27 cellular contexts compared by ENCODE assay signal in genomic region chr5:121982089-121982488, GRCh38. TPM values are rescaled to one million over a fixed set of nuclear protein-coding genes. Genes with fewer than 3 reads are reported as not detected.
DNase-seq lines count a peak whose midpoint lies in the region; ATAC-seq, FAIRE-seq and TF ChIP-seq lines count a peak whose summit lies in the region.
"Had no signal": no experiment of that assay in that cellular context is flagged by ENCODE, and none has a peak within 500 bp of the region (broad histone marks: within the 10 kb centered on the region; RNA-seq: fewer than 3 reads in every experiment).

No MANE protein-coding gene starts in this region.

- H4K8ac ChIP-seq in IMR-90 (ENCODE audit: low read depth in 2 of 2, low read length in 2 of 2), result no peak overlapping the region

- TF ChIP-seq POLR2A in IMR-90 (IDR thresholded peaks at IDR 0.05; ENCODE audit: low read depth, low read length), result no peak

- H3K23ac ChIP-seq in IMR-90 (ENCODE audit: low read depth, low read length), result no peak overlapping the region

- no peaks in the 10 kb centered on the region for H3K36me3 Mint-ChIP-seq in astrocyte (ENCODE audit: low read depth, unreplicated experiment)
- peaks cover 12% of the 10 kb centered on the region for H3K36me3 Mint-ChIP-seq in stimulated activated effector memory CD8-positive, alpha-beta T cell treated with anti-CD3 and anti-CD28 coated beads, Interleukin-12 subunit alpha, Interleukin-12 subunit beta, amount 100 ng/mL, for 72 hours

- H3K4me3 ChIP-seq in IMR-90 (ENCODE audit: insufficient read depth, low read depth, low read length) (no peak overlapping the region), astrocyte (ENCODE audit: insufficient read depth, low read depth, low read length) (no peak overlapping the region)
- H3K4me3 ChIP-seq: cardiac muscle cell, Peyer's patch, SJCRH30 had no signal

- H2BK120ac ChIP-seq in IMR-90 (ENCODE audit: low read depth, low read length), result no peak overlapping the region

- H3K9ac ChIP-seq in IMR-90 (ENCODE audit: low read depth, low read length) (peak overlapping the region; percentile 18; the same call in 1 of the 2 replicates), astrocyte (ENCODE audit: low read length) (no peak overlapping the region)

- ATAC-seq in IMR-90 (ENCODE audit: low read depth) (peak; percentile 40), GM21390 (IDR thresholded peaks at IDR 0.05; ENCODE audit: unreplicated experiment) (no peak), HG03342 (IDR thresholded peaks at IDR 0.05; ENCODE audit: unreplicated experiment) (no peak)
- no peak for ATAC-seq in stimulated activated effector memory CD8-positive, alpha-beta T cell treated with anti-CD3 and anti-CD28 coated beads, Interleukin-12 subunit alpha, Interleukin-12 subunit beta, amount 100 ng/mL, for 72 hours
- ATAC-seq: stimulated activated naive B cell treated with anti-CD40 and anti-IgM and Interleukin-4, amounts not matched to agents 10 μg/mL and 1 μg/mL and 100 μg/mL, for 72 hours had no signal

- no peaks in the 10 kb centered on the region for H4K20me1 ChIP-seq in IMR-90 (ENCODE audit: insufficient read depth, low read length)
- H4K20me1 ChIP-seq in astrocyte (ENCODE audit: insufficient read depth, low read length), result no peaks in the 10 kb centered on the region

- no peaks in the 10 kb centered on the region for H3K27me3 Mint-ChIP-seq in astrocyte (ENCODE audit: low read depth, unreplicated experiment)
- H3K27me3 Mint-ChIP-seq: activated CD4-positive, alpha-beta memory T cell treated with anti-CD3 and anti-CD28 coated beads for 36 hours; activated naive CD8-positive, alpha-beta T cell; dendritic cell treated with granulocyte-macrophage colony-stimulating factor and Interleukin-4, amounts not matched to agents 40 ng/mL and 50 ng/mL, for 4 days; memory B cell; progenitor cell of endocrine pancreas; stimulated activated naive B cell treated with anti-CD40 and anti-IgM and Interleukin-4, amounts not matched to agents 10 μg/mL and 1 μg/mL and 100 μg/mL, for 72 hours had no signal

- TF ChIP-seq CTCF in IMR-90 (conservative IDR thresholded peaks at IDR 0.05; ENCODE audit: low read depth, low read length), result no peak
- no peak for TF ChIP-seq CTCF in astrocyte (IDR thresholded peaks at IDR 0.05; ENCODE audit: insufficient read depth, low read depth, low read length)

- WGBS in IMR-90 (ENCODE audit: extremely low coverage in 2 of 2, insufficient read length in 1 of 2), 2 experiments, result no CpG with 5 or more reads among the region's 1 CpG

- no peak overlapping the region for H4K5ac ChIP-seq in IMR-90 (ENCODE audit: low read depth, low read length)

- H2AK9ac ChIP-seq in IMR-90 (replicated peaks; ENCODE audit: low read depth, low read length, poor library complexity), result no peak overlapping the region

- no peak overlapping the region for H3K14ac ChIP-seq in IMR-90 (replicated peaks; ENCODE audit: low read depth, low read length)

- no peak for FAIRE-seq in astrocyte (lab: Jason Lieb, UNC)
- FAIRE-seq: H54, TTC549, urothelium cell line had no signal

- H2AFZ ChIP-seq in IMR-90 (replicated peaks; ENCODE audit: low read length, poor library complexity) (no peak overlapping the region), astrocyte (ENCODE audit: low read depth, low read length) (no peak overlapping the region)

- no peak overlapping the region for H2BK15ac ChIP-seq in IMR-90 (ENCODE audit: low read depth, low read length)

- CTCF ChIA-PET in IMR-90 (lab: Yijun Ruan, JAX), result no interaction called here

- H3K9me3 Mint-ChIP-seq in astrocyte (ENCODE audit: unreplicated experiment), result no peaks in the 10 kb centered on the region
- H3K9me3 Mint-ChIP-seq in stimulated activated effector memory CD8-positive, alpha-beta T cell treated with anti-CD3 and anti-CD28 coated beads, Interleukin-12 subunit alpha, Interleukin-12 subunit beta, amount 100 ng/mL, for 72 hours, result no peaks in the 10 kb centered on the region
- H3K9me3 Mint-ChIP-seq: activated CD4-positive, alpha-beta memory T cell treated with anti-CD3 and anti-CD28 coated beads for 36 hours; activated T-helper 2 cell treated with anti-CD3 and anti-CD28 coated beads, Interferon-gamma antibody, Interleukin-2, Interleukin-4, amounts not matched to agents 10 μg/mL and 5 μg/mL and 100 μg/mL, durations not matched to agents 14 hours and 24 hours and 36 hours; dendritic cell treated with granulocyte-macrophage colony-stimulating factor and Interleukin-4, amounts not matched to agents 40 ng/mL and 50 ng/mL, for 4 days; memory B cell; stimulated activated naive B cell treated with anti-CD40 and anti-IgM and Interleukin-4, amounts not matched to agents 10 μg/mL and 1 μg/mL and 100 μg/mL, for 72 hours; T-helper 1 cell treated with Interleukin-12 subunit alpha and Interleukin-12 subunit beta and Interleukin-4 antibody, amounts not matched to agents 30 μg/mL and 1 μg/mL, for 36 hours had no signal

- H2AK5ac ChIP-seq in IMR-90 (ENCODE audit: low read depth, low read length), result no peak overlapping the region

- H3K9me3 ChIP-seq in IMR-90 (ENCODE audit: control insufficient read depth, insufficient read depth, low read length), result no peaks in the 10 kb centered on the region
- no peaks in the 10 kb centered on the region for H3K9me3 ChIP-seq in astrocyte (ENCODE audit: insufficient read depth, low read depth, low read length)
- H3K9me3 ChIP-seq: Peyer's patch, SJCRH30 had no signal

- H3K4me1 Mint-ChIP-seq in astrocyte (ENCODE audit: low read depth, unreplicated experiment), result peaks cover 8% of the 10 kb centered on the region
- peaks cover 29% of the 10 kb centered on the region for H3K4me1 Mint-ChIP-seq in stimulated activated effector memory CD8-positive, alpha-beta T cell treated with anti-CD3 and anti-CD28 coated beads, Interleukin-12 subunit alpha, Interleukin-12 subunit beta, amount 100 ng/mL, for 72 hours

- H3K27ac Mint-ChIP-seq in astrocyte (ENCODE audit: unreplicated experiment), result no peak overlapping the region
- H3K27ac Mint-ChIP-seq in stimulated activated effector memory CD8-positive, alpha-beta T cell treated with anti-CD3 and anti-CD28 coated beads, Interleukin-12 subunit alpha, Interleukin-12 subunit beta, amount 100 ng/mL, for 72 hours, result peak overlapping the region; percentile 39
- H3K27ac Mint-ChIP-seq: activated CD4-positive, alpha-beta memory T cell treated with anti-CD3 and anti-CD28 coated beads for 36 hours; activated naive CD8-positive, alpha-beta T cell; activated T-helper 2 cell treated with anti-CD3 and anti-CD28 coated beads, Interferon-gamma antibody, Interleukin-2, Interleukin-4, amounts not matched to agents 10 μg/mL and 5 μg/mL and 100 μg/mL, durations not matched to agents 14 hours and 24 hours and 36 hours; dendritic cell treated with granulocyte-macrophage colony-stimulating factor and Interleukin-4, amounts not matched to agents 40 ng/mL and 50 ng/mL, for 4 days; progenitor cell of endocrine pancreas; stimulated activated naive B cell treated with anti-CD40 and anti-IgM and Interleukin-4, amounts not matched to agents 10 μg/mL and 1 μg/mL and 100 μg/mL, for 72 hours; T-helper 1 cell treated with Interleukin-12 subunit alpha and Interleukin-12 subunit beta and Interleukin-4 antibody, amounts not matched to agents 30 μg/mL and 1 μg/mL, for 36 hours had no signal

- peak overlapping the region; percentile 48; the same call in 1 of the 2 replicates for H3K27ac ChIP-seq in IMR-90 (ENCODE audit: insufficient read depth, low read length)
- peak overlapping the region; percentile 12 for H3K27ac ChIP-seq in astrocyte (ENCODE audit: low read depth, low read length)
- H3K27ac ChIP-seq: cardiac muscle cell, SJCRH30 had no signal

- DNase-seq in IMR-90 (no peak), astrocyte (ENCODE audit: low read depth) (no peak), iris pigment epithelial cell (ENCODE audit: low read depth) (peak; percentile 38), NCI-H2227 (lab: John Stamatoyannopoulos, UW; ENCODE audit: unreplicated experiment) (no peak)
- DNase-seq in stimulated activated effector memory CD8-positive, alpha-beta T cell treated with anti-CD3 and anti-CD28 coated beads, Interleukin-12 subunit alpha, Interleukin-12 subunit beta, amount 100 ng/mL, for 72 hours (ENCODE audit: low spot score in 2 of 2), result no peak
- DNase-seq: activated CD4-positive, alpha-beta memory T cell treated with anti-CD3 and anti-CD28 coated beads for 36 hours; activated CD4-positive, CD25-positive, alpha-beta regulatory T cell treated with anti-CD3 and anti-CD28 coated beads, Interleukin-2, amount 50 U/mL, for 72 hours; anterior cingulate cortex; NCI-H1092; NCI-H187; NCI-H526; Peyer's patch; SJCRH30; stimulated activated CD4-positive, alpha-beta T cell treated with anti-CD3 and anti-CD28 coated beads, Interleukin-4, amount 100 ng/mL, for 4 hours; stimulated activated naive B cell treated with anti-CD40 and anti-IgM and Interleukin-4, amounts not matched to agents 10 μg/mL and 1 μg/mL and 100 μg/mL, for 72 hours had no signal

- no peak for TF ChIP-seq RAD21 in IMR-90 (IDR thresholded peaks at IDR 0.05; ENCODE audit: low read length)

- H3K4ac ChIP-seq in IMR-90 (ENCODE audit: low read depth, low read length), result no peak overlapping the region

- no peak overlapping the region for H3K56ac ChIP-seq in IMR-90 (ENCODE audit: extremely low read depth, insufficient read depth, low read length)

- no peaks in the 10 kb centered on the region for H3K27me3 ChIP-seq in IMR-90 (ENCODE audit: control insufficient read depth, insufficient read depth, low read length)
- H3K27me3 ChIP-seq in astrocyte (ENCODE audit: insufficient read depth, low read length), result no peaks in the 10 kb centered on the region
- H3K27me3 ChIP-seq: cardiac muscle cell, Peyer's patch, SJCRH30 had no signal

- H3K4me2 ChIP-seq in IMR-90 (ENCODE audit: low read depth, low read length), result no peak overlapping the region
- no peak overlapping the region for H3K4me2 ChIP-seq in astrocyte (ENCODE audit: low read length)

- H3K79me2 ChIP-seq in astrocyte (ENCODE audit: insufficient read depth, low read length), result peaks cover 29% of the 10 kb centered on the region

- no TSS peak for BruUV-seq in IMR-90 (replicated peaks; lab: Mats Ljungman, UMichigan)

- H2BK20ac ChIP-seq in IMR-90 (ENCODE audit: low read depth, low read length), result no peak overlapping the region

- H3K79me1 ChIP-seq in IMR-90 (ENCODE audit: low read depth in 1 of 2, low read length in 2 of 2), result peaks cover 0 to 29% of the 10 kb centered on the region in 2 experiments

- in situ Hi-C loops in IMR-90 (cut with MboI; ENCODE audit: low sequenced_read_pairs), result no loop called here

- peak overlapping the region; percentile 24 for H2BK5ac ChIP-seq in IMR-90 (ENCODE audit: low read depth, low read length, poor library complexity, severe bottlenecking)

- H3K9me1 ChIP-seq in IMR-90 (ENCODE audit: insufficient read depth, low read length), result no peaks in the 10 kb centered on the region

- no peak overlapping the region for H4K91ac ChIP-seq in IMR-90 (ENCODE audit: insufficient read depth, low read depth, low read length)

- H3K4me1 ChIP-seq in IMR-90 (ENCODE audit: control insufficient read depth, insufficient read depth, low read length), result peaks cover 1% of the 10 kb centered on the region; the same call in 1 of the 2 replicates
- H3K4me1 ChIP-seq in astrocyte (ENCODE audit: insufficient read depth, low read length), result no peaks in the 10 kb centered on the region
- H3K4me1 ChIP-seq: Peyer's patch, SJCRH30 had no signal

- dilution Hi-C loops in IMR-90 (cut with HindIII; ENCODE audit: low sequenced_read_pairs, unreplicated experiment), result no loop called here

- no peak overlapping the region for H3K4me3 Mint-ChIP-seq in astrocyte (ENCODE audit: unreplicated experiment)
- no peak overlapping the region for H3K4me3 Mint-ChIP-seq in stimulated activated effector memory CD8-positive, alpha-beta T cell treated with anti-CD3 and anti-CD28 coated beads, Interleukin-12 subunit alpha, Interleukin-12 subunit beta, amount 100 ng/mL, for 72 hours
- H3K4me3 Mint-ChIP-seq: activated CD4-positive, alpha-beta memory T cell treated with anti-CD3 and anti-CD28 coated beads for 36 hours; activated naive CD8-positive, alpha-beta T cell; dendritic cell treated with granulocyte-macrophage colony-stimulating factor and Interleukin-4, amounts not matched to agents 40 ng/mL and 50 ng/mL, for 4 days; memory B cell; stimulated activated naive B cell treated with anti-CD40 and anti-IgM and Interleukin-4, amounts not matched to agents 10 μg/mL and 1 μg/mL and 100 μg/mL, for 72 hours; T-helper 1 cell treated with Interleukin-12 subunit alpha and Interleukin-12 subunit beta and Interleukin-4 antibody, amounts not matched to agents 30 μg/mL and 1 μg/mL, for 36 hours had no signal

- 0 out of 2 replicates have a peak, but pooled peaks cover 1% of the 10 kb centered on the region for H3K36me3 ChIP-seq in IMR-90 (ENCODE audit: control insufficient read depth, insufficient read depth, low read length)
- H3K36me3 ChIP-seq in astrocyte (ENCODE audit: insufficient read depth, low read length), result peaks cover 2% of the 10 kb centered on the region
- H3K36me3 ChIP-seq: cardiac muscle cell, Peyer's patch had no signal

- no peak overlapping the region for H3K18ac ChIP-seq in IMR-90 (ENCODE audit: low read depth, low read length)

- POLR2A ChIA-PET in IMR-90 (lab: Charles Lee; ENCODE audit: unreplicated experiment), result no interaction called here

- intact Hi-C loops in IMR-90 (cut with micrococcal nuclease), result loop anchor here (5.0 kb wide), 1 partner anchor 40 kb away; no protein-coding TSS in a partner anchor

RNA-seq across cellular contexts. Expression of gene SRFBP1, which starts 20.3 kb away (rescaled TPM):
- total RNA-seq in IMR-90 (2012; rRNA removed), result 8.1 and 16.4 TPM in 2 replicates
- 2.4 and 3.3 TPM in 2 replicates for polyA plus RNA-seq in IMR-90 (2012; rRNA removed)
- 0.23 and 0.57 TPM in 2 replicates for polyA plus RNA-seq in IMR-90 (2012; cell fraction: cytosol; rRNA removed)
- polyA plus RNA-seq in IMR-90 (2012; cell fraction: nucleus; rRNA removed; ENCODE audit: low replicate concordance), result 0.14 and 1.2 TPM in 2 replicates
- total RNA-seq in astrocyte, result 15.4 and 17.0 TPM in 2 replicates
